In the genomic region with DNA sequence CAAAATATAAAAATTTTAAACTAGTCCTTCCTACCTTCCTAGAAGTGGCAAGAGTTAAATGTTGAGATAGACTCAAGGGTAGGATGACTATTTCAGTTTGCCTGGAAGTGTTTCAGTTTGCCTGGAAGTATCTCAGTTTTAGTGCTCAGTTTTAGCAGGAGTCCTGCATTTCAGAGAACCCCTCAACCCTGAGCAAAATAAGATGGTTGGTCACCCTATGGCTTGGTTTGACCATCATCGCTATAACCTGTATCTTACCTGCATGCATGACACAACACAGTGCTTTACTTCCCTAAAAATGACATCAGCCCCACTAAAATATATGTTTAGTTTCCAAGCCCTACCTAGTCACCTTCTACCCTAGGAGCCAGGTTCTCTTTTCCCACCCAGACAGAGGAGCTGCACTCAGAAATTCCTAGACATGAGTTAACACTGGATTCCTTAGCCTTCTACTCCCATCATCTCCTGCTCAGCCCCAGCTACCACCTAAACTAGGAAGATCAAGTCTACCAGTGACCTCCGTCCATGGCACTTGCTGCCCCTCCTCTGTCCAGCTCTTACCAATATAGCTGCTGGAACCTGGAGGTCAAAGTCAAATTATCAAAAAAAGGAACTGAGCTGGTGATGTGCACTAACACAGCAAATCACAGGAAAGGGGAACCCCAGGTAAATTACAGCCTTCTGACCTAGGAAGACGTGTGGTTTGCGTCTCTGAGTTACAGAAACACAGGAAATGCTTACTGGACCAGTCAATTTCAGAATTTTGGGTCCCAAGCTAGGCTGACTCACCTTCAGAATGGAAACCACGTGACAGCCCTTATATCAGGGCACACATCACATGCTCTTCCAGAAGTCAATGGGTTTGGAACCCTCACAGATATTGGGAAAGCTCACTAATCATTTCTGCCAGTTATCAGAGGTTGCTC, we compare ENCODE assay signal across 9 cellular contexts. TPM values are rescaled to one million over a fixed set of nuclear protein-coding genes. Genes with fewer than 3 reads are reported as not detected.
DNase-seq lines count a peak whose midpoint lies in the region; ATAC-seq, FAIRE-seq and TF ChIP-seq lines count a peak whose summit lies in the region.
"Had no signal": no experiment of that assay in that cellular context is flagged by ENCODE, and none has a peak within 500 bp of the region (broad histone marks: within the 10 kb centered on the region; RNA-seq: fewer than 3 reads in every experiment).

No MANE protein-coding gene starts in this region.

- no peak overlapping the region for H3K4me2 ChIP-seq in smooth muscle cell
- H3K4me2 ChIP-seq: KMS-11 had no signal

- ATAC-seq in HG03460 (IDR thresholded peaks at IDR 0.05; ENCODE audit: unreplicated experiment) (peak; percentile 90), body of pancreas (peak; percentile 22)

- H3K27ac ChIP-seq in body of pancreas (peak overlapping the region; percentile 64 to 70 (median 68)), smooth muscle cell (ENCODE audit: low read depth) (no peak overlapping the region), thyroid gland (no peak overlapping the region)
- H3K27ac ChIP-seq: KMS-11 had no signal

- H3K9me3 ChIP-seq in body of pancreas (no peaks in the 10 kb centered on the region), smooth muscle cell (replicated peaks; ENCODE audit: low read depth) (no peaks in the 10 kb centered on the region), thyroid gland (no peaks in the 10 kb centered on the region)

- no peaks in the 10 kb centered on the region for H4K20me1 ChIP-seq in smooth muscle cell (ENCODE audit: low read depth)

- TF ChIP-seq CTCF in GM20000 (IDR thresholded peaks at IDR 0.05; ENCODE audit: extremely low read depth, missing control alignments), result no peak
- no peak for TF ChIP-seq CTCF in body of pancreas (IDR thresholded peaks at IDR 0.05)
- no peak for TF ChIP-seq CTCF in smooth muscle cell (IDR thresholded peaks at IDR 0.05; ENCODE audit: borderline replicate concordance, insufficient read depth, poor library complexity, severe bottlenecking)
- no peak for TF ChIP-seq CTCF in thyroid gland (IDR thresholded peaks at IDR 0.05)

- no peaks in the 10 kb centered on the region for H3K36me3 ChIP-seq in body of pancreas (replicated peaks in 1 of 2; ENCODE audit: insufficient read depth in 1 of 2, low read depth in 2 of 2)
- H3K36me3 ChIP-seq in smooth muscle cell (ENCODE audit: low read depth), result no peaks in the 10 kb centered on the region
- no peaks in the 10 kb centered on the region for H3K36me3 ChIP-seq in thyroid gland

- H3K9ac ChIP-seq in smooth muscle cell (ENCODE audit: low read depth), result no peak overlapping the region
- H3K9ac ChIP-seq: KMS-11 had no signal

- H3F3A ChIP-seq in smooth muscle cell (ENCODE audit: low read depth), result no peaks in the 10 kb centered on the region

- no peak overlapping the region for H2AFZ ChIP-seq in smooth muscle cell (ENCODE audit: low read depth)

- H3K79me2 ChIP-seq in smooth muscle cell (ENCODE audit: low read depth), result no peaks in the 10 kb centered on the region

- TF ChIP-seq POLR2A in GM12891 (IDR thresholded peaks at IDR 0.05; ENCODE audit: low read depth, low read length) (no peak), body of pancreas (IDR thresholded peaks at IDR 0.05) (no peak), thyroid gland (IDR thresholded peaks at IDR 0.05) (no peak)

- peak; percentile 56 for DNase-seq in GM12891 (ENCODE audit: insufficient read length, low spot score)
- DNase-seq in GM20000 (ENCODE audit: low spot score), result peak; percentile 86
- DNase-seq in body of pancreas, result no peak
- no peak for DNase-seq in smooth muscle cell (lab: John Stamatoyannopoulos, UW; ENCODE audit: unreplicated experiment)
- DNase-seq in NCI-H187 (lab: John Stamatoyannopoulos, UW), result no peak
- DNase-seq in effector CD4-positive, alpha-beta T cell, result no peak
- no peak for DNase-seq in thyroid gland

- H3K27me3 ChIP-seq in body of pancreas (no peaks in the 10 kb centered on the region), smooth muscle cell (ENCODE audit: low read depth) (peaks cover 21% of the 10 kb centered on the region), thyroid gland (no peaks in the 10 kb centered on the region)

- WGBS in body of pancreas, 2 donors, result 33 to 44% methylated on average over 5 of the region's 5 CpGs
- WGBS in smooth muscle cell (ENCODE audit: low lambda C conversion rate), result 70% methylated on average over 5 of the region's 5 CpGs
- WGBS in thyroid gland, 2 donors, result 82 to 85% methylated on average over 5 of the region's 5 CpGs

- intact Hi-C loops in body of pancreas (cut with DNase I) (no loop called here), thyroid gland (cut with DNase I) (no loop called here)

- no peak overlapping the region for H3K4me3 ChIP-seq in body of pancreas
- H3K4me3 ChIP-seq in smooth muscle cell, result no peak overlapping the region
- no peak overlapping the region for H3K4me3 ChIP-seq in thyroid gland (replicated peaks in 1 of 3)

- H3K4me1 ChIP-seq in body of pancreas (peaks cover 48% of the 10 kb centered on the region), smooth muscle cell (ENCODE audit: low read depth) (peaks cover 6% of the 10 kb centered on the region), thyroid gland (peaks cover 4 to 17% of the 10 kb centered on the region in 2 donors)

- peak; percentile 92 for FAIRE-seq in GM12891 (lab: Jason Lieb, UNC)

TF ChIP-seq in GM12891, 5 proteins besides CTCF, POLR2A, EP300 and RAD21:
- TF ChIP-seq POU2F2 (IDR thresholded peaks at IDR 0.05; ENCODE audit: low read depth, low read length), result no peak
- TF ChIP-seq PAX5 (IDR thresholded peaks at IDR 0.05; ENCODE audit: insufficient read depth, low read length, severe bottlenecking), result no peak
- TF ChIP-seq SPI1 (IDR thresholded peaks at IDR 0.05; ENCODE audit: low read depth, low read length), result peak; percentile 99

RNA-seq across cellular contexts. Expression of a gene that starts 2.2 kb away (rescaled TPM):
- polyA plus RNA-seq in GM12891 (2012; ENCODE audit: low read depth, missing spikeins), result 0.40 TPM
- 100 to 1,000 TPM in 1 of 2 donors, 10 to 100 TPM in 1; 59.9 to 221 TPM for total RNA-seq in body of pancreas
- 2.1 and 7.6 TPM in 2 replicates for total RNA-seq in smooth muscle cell
- polyA plus RNA-seq in smooth muscle cell, result 5.7 and 6.7 TPM in 2 replicates
- 10 to 100 TPM in 2 of 4 donors, 1 to 10 TPM in 2; 6.5 to 43.7 (median 10.7) TPM for total RNA-seq in thyroid gland

RNA-seq across cellular contexts. Expression of a gene that starts 20.7 kb away (rescaled TPM):
- polyA plus RNA-seq in GM12891 (2012; ENCODE audit: low read depth, missing spikeins), result 0.26 TPM
- total RNA-seq in body of pancreas (1 to 10 TPM; 5.3 to 7.3 TPM), smooth muscle cell (24.0 and 29.2 TPM in 2 replicates), thyroid gland (1 to 10 TPM in 3 of 4 donors, under 1 TPM in 1; 0.56 to 5.6 (median 2.7) TPM)
- 17.0 and 67.5 TPM in 2 replicates for polyA plus RNA-seq in smooth muscle cell

RNA-seq across cellular contexts. Expression of a gene that starts 31.7 kb away (rescaled TPM):
- 0.10 TPM for polyA plus RNA-seq in GM12891 (2012; ENCODE audit: low read depth, missing spikeins)
- total RNA-seq in body of pancreas (1 to 10 TPM in 1 of 2 donors, under 1 TPM in 1; 0.66 to 3.6 TPM), smooth muscle cell (not detected in 2 replicates), thyroid gland (10 to 100 TPM in 1 of 4 donors, 1 to 10 TPM in 3; 1.1 to 20.7 (median 2.4) TPM)
- 0.74 TPM in 1 of 2 replicates, not detected in the other for polyA plus RNA-seq in smooth muscle cell

Comparison
In these comparisons a context has a peak if more than half of its experiments do, and no peak if none do; other contexts are left out.
1. DNase-seq: peak in GM12891 (single experiment) and GM20000 (single experiment); none in body of pancreas (0 of 4), smooth muscle cell (single experiment), NCI-H187 (0 of 2), effector CD4-positive, alpha-beta T cell (single experiment) and thyroid gland (0 of 2).
2. H3K27ac ChIP-seq: peak in body of pancreas (4 of 4); none in smooth muscle cell (single experiment) and thyroid gland (0 of 3).